In the genomic region with DNA sequence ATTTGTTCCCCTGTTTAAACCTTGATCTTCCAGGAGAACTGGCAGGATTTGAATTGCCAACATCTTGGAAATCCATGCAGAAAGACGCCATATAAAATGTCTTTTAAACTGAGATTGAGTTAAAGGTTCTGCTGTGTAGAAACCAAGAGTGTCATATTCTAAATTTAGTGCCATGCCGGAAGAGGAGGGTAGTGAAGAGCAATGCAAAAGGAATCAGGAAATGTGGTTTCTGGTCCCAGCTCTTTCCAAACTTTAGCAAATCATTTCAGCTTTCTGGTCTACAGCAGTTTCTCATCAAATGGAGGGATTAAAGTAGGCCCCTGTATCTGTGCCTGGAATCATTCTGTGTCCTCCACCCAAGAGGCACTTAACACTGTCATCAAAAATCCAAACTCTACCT, we compare ENCODE assay signal across 11 cellular contexts.
A peak's percentile ranks its signal among the peaks of the same experiment; 100 is the strongest.
DNase-seq lines count a peak whose midpoint lies in the region; ATAC-seq and TF ChIP-seq lines count a peak whose summit lies in the region.
"Had no signal": no experiment of that assay in that cellular context is flagged by ENCODE, and none has a peak within 500 bp of the region (broad histone marks: within the 10 kb centered on the region; RNA-seq: fewer than 3 reads in every experiment).

No MANE protein-coding gene starts in this region.

- H3K9me3 Mint-ChIP-seq in activated T-cell treated with anti-CD3 and anti-CD28 coated beads, Interleukin-2, amount 50 U/mL, for 72 hours, result peaks cover 4 to 9% of the 10 kb centered on the region in 2 donors

- peak overlapping the region in 3 of 4 donors; percentile 2 to 62 (median 18) for H3K27ac ChIP-seq in upper lobe of left lung

- TF ChIP-seq EP300 in upper lobe of left lung (IDR thresholded peaks at IDR 0.05), result no peak

- TF ChIP-seq CTCF in fibroblast of the aortic adventitia (IDR thresholded peaks at IDR 0.05; ENCODE audit: insufficient read depth, low read length) (no peak), upper lobe of left lung (IDR thresholded peaks at IDR 0.05) (no peak)

- peaks cover 13 to 27% (median 20%) of the 10 kb centered on the region in 4 donors for H3K4me1 ChIP-seq in upper lobe of left lung

- peaks cover 10 to 25% of the 10 kb centered on the region in 2 donors for H3K36me3 Mint-ChIP-seq in activated T-cell treated with anti-CD3 and anti-CD28 coated beads, Interleukin-2, amount 50 U/mL, for 72 hours (ENCODE audit: insufficient read depth in 2 of 2)
- H3K36me3 Mint-ChIP-seq: stimulated activated effector memory CD8-positive, alpha-beta T cell treated with anti-CD3 and anti-CD28 coated beads, Interleukin-12 subunit alpha, Interleukin-12 subunit beta, amount 100 ng/mL, for 72 hours had no signal

- intact Hi-C loops in Right ventricle myocardium superior (cut with DNase I), result no loop called here
- intact Hi-C loops in cardiac septum (cut with DNase I), result no loop called here
- intact Hi-C loops in left colon (cut with DNase I, micrococcal nuclease), result no loop called here

- no peak overlapping the region for H3K27ac Mint-ChIP-seq in activated T-cell treated with anti-CD3 and anti-CD28 coated beads, Interleukin-2, amount 50 U/mL, for 72 hours
- H3K27ac Mint-ChIP-seq: stimulated activated effector memory CD8-positive, alpha-beta T cell treated with anti-CD3 and anti-CD28 coated beads, Interleukin-12 subunit alpha, Interleukin-12 subunit beta, amount 100 ng/mL, for 72 hours had no signal

- peak overlapping the region in 1 of 2 donors; percentile 60 for H3K4me3 Mint-ChIP-seq in activated T-cell treated with anti-CD3 and anti-CD28 coated beads, Interleukin-2, amount 50 U/mL, for 72 hours
- H3K4me3 Mint-ChIP-seq: stimulated activated effector memory CD8-positive, alpha-beta T cell treated with anti-CD3 and anti-CD28 coated beads, Interleukin-12 subunit alpha, Interleukin-12 subunit beta, amount 100 ng/mL, for 72 hours had no signal

- no peaks in the 10 kb centered on the region for H3K27me3 ChIP-seq in upper lobe of left lung
- H3K27me3 ChIP-seq: BE2C, esophagus squamous epithelium had no signal

- ATAC-seq in Right ventricle myocardium superior (ENCODE audit: poor library complexity), result peak; percentile 58
- peak in 1 of 2 donors; percentile 45 for ATAC-seq in upper lobe of left lung (ENCODE audit: low FRiP score in 2 of 2)
- ATAC-seq in left colon, result no peak
- ATAC-seq in GM18858 (IDR thresholded peaks at IDR 0.05; ENCODE audit: unreplicated experiment), result no peak
- no peak for ATAC-seq in activated T-cell treated with anti-CD3 and anti-CD28 coated beads, Interleukin-2, amount 50 U/mL, for 72 hours (replicated peaks in 1 of 2)
- ATAC-seq: stimulated activated effector memory CD8-positive, alpha-beta T cell treated with anti-CD3 and anti-CD28 coated beads, Interleukin-12 subunit alpha, Interleukin-12 subunit beta, amount 100 ng/mL, for 72 hours had no signal

- no peaks in the 10 kb centered on the region for H3K27me3 Mint-ChIP-seq in activated T-cell treated with anti-CD3 and anti-CD28 coated beads, Interleukin-2, amount 50 U/mL, for 72 hours (ENCODE audit: low read depth)

- WGBS in upper lobe of left lung, 2 donors, result 62 to 63% methylated on average over 2 of the region's 2 CpGs

- H3K4me1 Mint-ChIP-seq in activated T-cell treated with anti-CD3 and anti-CD28 coated beads, Interleukin-2, amount 50 U/mL, for 72 hours (ENCODE audit: low read depth), result peaks cover 96% of the 10 kb centered on the region

- H3K4me3 ChIP-seq in fibroblast of the aortic adventitia (ENCODE audit: low read depth, low read length) (no peak overlapping the region), upper lobe of left lung (no peak overlapping the region)
- H3K4me3 ChIP-seq: esophagus squamous epithelium had no signal

- no peaks in the 10 kb centered on the region for H3K36me3 ChIP-seq in upper lobe of left lung
- H3K36me3 ChIP-seq: BE2C, esophagus squamous epithelium had no signal

- H3K9me3 ChIP-seq in upper lobe of left lung, result no peaks in the 10 kb centered on the region
- H3K9me3 ChIP-seq: BE2C, esophagus squamous epithelium had no signal

- DNase-seq in Right ventricle myocardium superior (no peak), cardiac septum (ENCODE audit: low spot score) (no peak), RPMI7951 (ENCODE audit: low read depth) (peak; percentile 73), fibroblast of the aortic adventitia (ENCODE audit: low read depth) (peak; percentile 84), upper lobe of left lung (no peak), left colon (no peak)
- no peak for DNase-seq in activated T-cell treated with anti-CD3 and anti-CD28 coated beads, Interleukin-2, amount 50 U/mL, for 72 hours
- DNase-seq: BE2C, esophagus squamous epithelium had no signal

- TF ChIP-seq POLR2A in upper lobe of left lung (IDR thresholded peaks at IDR 0.05), result no peak

Comparison
In these comparisons a context has a peak if more than half of its experiments do, and no peak if none do; other contexts are left out.
1. DNase-seq: peak in RPMI7951 (single experiment) and fibroblast of the aortic adventitia (single experiment); none in Right ventricle myocardium superior (single experiment), cardiac septum (single experiment), upper lobe of left lung (0 of 2), left colon (0 of 2) and activated T-cell treated with anti-CD3 and anti-CD28 coated beads, Interleukin-2, amount 50 U/mL, for 72 hours (0 of 2).